In the genomic region with DNA sequence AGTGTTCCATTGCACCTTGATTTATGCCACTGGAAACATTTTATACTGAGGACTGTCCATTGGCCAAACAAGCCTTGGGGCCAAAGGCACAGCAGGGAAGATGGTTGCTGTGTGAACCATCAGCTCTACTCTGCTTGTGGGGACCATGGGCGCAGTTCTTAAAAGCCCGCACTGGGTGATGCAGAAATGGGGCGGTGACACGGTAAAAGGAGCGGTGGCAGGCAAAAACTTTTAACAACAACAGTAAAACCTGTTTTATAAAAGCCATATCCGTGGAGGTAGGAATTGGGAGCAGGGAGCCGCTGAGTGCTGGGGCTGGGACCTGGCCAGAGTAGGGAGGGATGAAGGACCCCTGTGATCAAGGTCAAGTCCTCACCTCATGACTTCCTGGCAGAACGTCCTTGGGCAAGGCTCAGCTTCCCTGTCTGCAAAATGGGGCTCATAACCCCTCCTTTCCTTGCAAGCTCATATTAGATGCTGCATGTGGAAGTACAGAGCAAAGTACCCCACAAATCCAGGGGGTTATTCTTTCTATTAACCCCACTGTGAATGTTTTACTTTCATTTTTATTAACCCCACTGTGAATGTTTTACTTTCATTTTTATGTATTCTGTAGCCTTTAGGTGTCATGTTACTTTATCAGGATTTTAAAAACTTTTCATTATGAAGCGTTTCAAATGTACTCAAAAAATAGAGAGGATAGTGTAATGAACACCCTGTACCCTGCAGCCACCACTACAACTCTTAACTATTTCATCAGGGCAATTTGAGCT, we compare ENCODE assay signal across 9 cellular contexts.
DNase-seq lines count a peak whose midpoint lies in the region; ATAC-seq, FAIRE-seq and TF ChIP-seq lines count a peak whose summit lies in the region.
"Had no signal": no experiment of that assay in that cellular context is flagged by ENCODE, and none has a peak within 500 bp of the region (broad histone marks: within the 10 kb centered on the region; RNA-seq: fewer than 3 reads in every experiment).

No MANE protein-coding gene starts in this region.

- no peaks in the 10 kb centered on the region for H3K9me3 ChIP-seq in A673 (ENCODE audit: low read depth, low read length, poor library complexity, severe bottlenecking)
- H3K9me3 ChIP-seq: psoas muscle had no signal

- H3K4me3 Mint-ChIP-seq in activated B cell treated with CpG ODN at 0.5 μM for 24 hours: peak overlapping the region; percentile 38

- peaks cover 83% of the 10 kb centered on the region for H3K4me1 Mint-ChIP-seq in activated B cell treated with CpG ODN at 0.5 μM for 24 hours

- no peak for ATAC-seq in activated B cell treated with CpG ODN at 0.5 μM for 24 hours (ENCODE audit: low read depth)
- no peak for ATAC-seq in GM21529 (IDR thresholded peaks at IDR 0.05; ENCODE audit: unreplicated experiment)

- H3K36me3 Mint-ChIP-seq in activated B cell treated with CpG ODN at 0.5 μM for 24 hours (ENCODE audit: low read depth): no peaks in the 10 kb centered on the region

- TF ChIP-seq CTCF in A673 (conservative IDR thresholded peaks at IDR 0.05; ENCODE audit: low read depth, low read length): no peak
- TF ChIP-seq CTCF in activated B cell treated with CpG ODN at 0.5 μM for 24 hours (IDR thresholded peaks at IDR 0.05): no peak

- peak overlapping the region; percentile 15 for H3K4me3 ChIP-seq in A673 (ENCODE audit: low read depth, low read length, poor library complexity, severe bottlenecking)
- H3K4me3 ChIP-seq: psoas muscle had no signal

- no peak for TF ChIP-seq POLR2A in GM12891 (IDR thresholded peaks at IDR 0.05; ENCODE audit: low read depth, low read length)

- H3K4me1 ChIP-seq in A673 (ENCODE audit: insufficient read depth, low read length, poor library complexity, severe bottlenecking): peaks cover 62% of the 10 kb centered on the region

- peak overlapping the region; percentile 77 for H3K27ac Mint-ChIP-seq in activated B cell treated with CpG ODN at 0.5 μM for 24 hours

- CTCF ChIA-PET in A673 (lab: Charles Lee) (no interaction called here), activated B cell treated with CpG ODN at 0.5 μM for 24 hours (lab: Charles Lee) (interaction anchor here (1.0 to 1.6 kb wide), 2 partner anchors 77 to 79 kb away, joined by 3 to 4 read pairs; no protein-coding TSS in a partner anchor)

- DNase-seq in A673 (ENCODE audit: low spot score) (peak; percentile 45), GM12891 (ENCODE audit: insufficient read length, low spot score) (no peak), activated B cell treated with CpG ODN at 0.5 μM for 24 hours (no peak), left kidney (ENCODE audit: low read depth, low spot score) (peak; percentile 48), NCI-H1092 (lab: John Stamatoyannopoulos, UW) (no peak), activated gamma-delta T cell treated with Interleukin-2 at 50 U/mL for 16 hours (no peak), NCI-H2171 (lab: John Stamatoyannopoulos, UW) (no peak)

- H3K9me3 Mint-ChIP-seq in activated B cell treated with CpG ODN at 0.5 μM for 24 hours: no peaks in the 10 kb centered on the region

- FAIRE-seq in GM12891 (lab: Jason Lieb, UNC): peak; percentile 57

- POLR2A ChIA-PET in A673 (lab: Charles Lee; ENCODE audit: low non-redundant PET): no interaction called here
- POLR2A ChIA-PET in activated B cell treated with CpG ODN at 0.5 μM for 24 hours (lab: Charles Lee): interaction anchor here (1.0 to 1.3 kb wide), 4 partner anchors 10 to 79 kb away, joined by 3 to 4 read pairs (median 4); partner anchors contain the start of gene GRK5

- BruUV-seq in A673 (replicated peaks; lab: Mats Ljungman, UMichigan): no TSS peak

- intact Hi-C loops in A673 (cut with micrococcal nuclease; ENCODE audit: unreplicated experiment): no loop called here
- intact Hi-C loops in activated B cell treated with CpG ODN at 0.5 μM for 24 hours (cut with micrococcal nuclease): no loop called here

- no peaks in the 10 kb centered on the region for H3K36me3 ChIP-seq in A673 (ENCODE audit: insufficient read depth, low read length, poor library complexity, severe bottlenecking)

- peak overlapping the region; percentile 57 for H3K27ac ChIP-seq in A673 (ENCODE audit: low read depth, low read length, poor library complexity, severe bottlenecking)

- H3K27me3 Mint-ChIP-seq in activated B cell treated with CpG ODN at 0.5 μM for 24 hours: no peaks in the 10 kb centered on the region

- no peaks in the 10 kb centered on the region for H3K27me3 ChIP-seq in A673 (replicated peaks; ENCODE audit: insufficient read depth, low read depth, low read length, poor library complexity)

TF ChIP-seq in GM12891, 5 proteins besides CTCF, POLR2A, EP300 and RAD21:
- TF ChIP-seq PAX5 (IDR thresholded peaks at IDR 0.05; ENCODE audit: insufficient read depth, low read length, severe bottlenecking): no peak
- TF ChIP-seq POLR2AphosphoS5 (IDR thresholded peaks at IDR 0.05; ENCODE audit: low read depth, low read length): no peak
- no peak for TF ChIP-seq POU2F2 (IDR thresholded peaks at IDR 0.05; ENCODE audit: low read depth, low read length)
- TF ChIP-seq TAF1 (IDR thresholded peaks at IDR 0.05; ENCODE audit: low read depth, low read length): no peak
- no peak for TF ChIP-seq SPI1 (IDR thresholded peaks at IDR 0.05; ENCODE audit: low read depth, low read length)

Comparison
In these comparisons a context has a peak if more than half of its experiments do, and no peak if none do; other contexts are left out.
1. DNase-seq: peak in A673 (single experiment) and left kidney (single experiment); none in GM12891 (single experiment), activated B cell treated with CpG ODN at 0.5 μM for 24 hours (single experiment), NCI-H1092 (single experiment), activated gamma-delta T cell treated with Interleukin-2 at 50 U/mL for 16 hours (single experiment) and NCI-H2171 (single experiment).